Comparison of ENCODE assay signal across 16 cellular contexts in genomic region chr4:98383431-98384106, GRCh38.
A peak's percentile ranks its signal among the peaks of the same experiment; 100 is the strongest.
DNase-seq lines count a peak whose midpoint lies in the region; ATAC-seq, FAIRE-seq and TF ChIP-seq lines count a peak whose summit lies in the region.
"Had no signal": no experiment of that assay in that cellular context is flagged by ENCODE, and none has a peak within 500 bp of the region (broad histone marks: within the 10 kb centered on the region; RNA-seq: fewer than 3 reads in every experiment).

No MANE protein-coding gene starts in this region.

- H3K36me3 ChIP-seq in pancreas: no peaks in the 10 kb centered on the region
- H3K36me3 ChIP-seq: colonic mucosa, upper lobe of right lung had no signal

- no peaks in the 10 kb centered on the region for H3K27me3 ChIP-seq in pancreas
- H3K27me3 ChIP-seq: colonic mucosa, hepatocyte, upper lobe of right lung had no signal

- intact Hi-C loops in pancreas (cut with DNase I): no loop called here

- FAIRE-seq in pancreas (lab: Jason Lieb, UNC): peak; percentile 49

- ATAC-seq in GM18909 (IDR thresholded peaks at IDR 0.05; ENCODE audit: poor library complexity, unreplicated experiment): peak; percentile 85
- peak; percentile 70 for ATAC-seq in HG02678 (IDR thresholded peaks at IDR 0.05; ENCODE audit: unreplicated experiment)
- ATAC-seq in HG03378 (IDR thresholded peaks at IDR 0.05; ENCODE audit: unreplicated experiment): peak; percentile 83
- ATAC-seq in pancreas: no peak
- ATAC-seq in GM18858 (IDR thresholded peaks at IDR 0.05; ENCODE audit: unreplicated experiment): no peak
- ATAC-seq: naive thymus-derived CD4-positive, alpha-beta T cell; upper lobe of right lung had no signal

- no peak for TF ChIP-seq CTCF in pancreas (IDR thresholded peaks at IDR 0.05)

- H3K4me3 ChIP-seq in pancreas: no peak overlapping the region
- H3K4me3 ChIP-seq: colonic mucosa, hepatocyte, lung, SK-N-MC, upper lobe of right lung had no signal

- no peak overlapping the region for H3K27ac ChIP-seq in pancreas
- H3K27ac ChIP-seq: colonic mucosa, hepatocyte, parathyroid adenoma, SK-N-MC, upper lobe of right lung had no signal

- WGBS in pancreas, 2 donors: 85 to 88% methylated on average over 3 of the region's 3 CpGs

- DNase-seq in pancreas: no peak
- no peak for DNase-seq in GM19238 (ENCODE audit: insufficient read length, low spot score)
- DNase-seq in NCI-H2029 treated with DMSO at 0.1 percent for 48 hours (lab: John Stamatoyannopoulos, UW): no peak
- DNase-seq: colonic mucosa; islet precursor cell; naive thymus-derived CD4-positive, alpha-beta T cell; NCI-H2171; upper lobe of right lung had no signal

- no peaks in the 10 kb centered on the region for H3K9me3 ChIP-seq in pancreas
- H3K9me3 ChIP-seq: colonic mucosa, upper lobe of right lung had no signal

- peaks cover 0 to 18% (median 9%) of the 10 kb centered on the region in 3 donors for H3K4me1 ChIP-seq in pancreas
- H3K4me1 ChIP-seq: colonic mucosa, parathyroid adenoma, upper lobe of right lung had no signal

Comparison
In these comparisons a context has a peak if more than half of its experiments do, and no peak if none do; other contexts are left out.
1. ATAC-seq: peak in GM18909 (single experiment), HG02678 (single experiment) and HG03378 (single experiment); none in pancreas (0 of 4) and GM18858 (single experiment).